19 cellular contexts compared by ENCODE assay signal in the genomic region with DNA sequence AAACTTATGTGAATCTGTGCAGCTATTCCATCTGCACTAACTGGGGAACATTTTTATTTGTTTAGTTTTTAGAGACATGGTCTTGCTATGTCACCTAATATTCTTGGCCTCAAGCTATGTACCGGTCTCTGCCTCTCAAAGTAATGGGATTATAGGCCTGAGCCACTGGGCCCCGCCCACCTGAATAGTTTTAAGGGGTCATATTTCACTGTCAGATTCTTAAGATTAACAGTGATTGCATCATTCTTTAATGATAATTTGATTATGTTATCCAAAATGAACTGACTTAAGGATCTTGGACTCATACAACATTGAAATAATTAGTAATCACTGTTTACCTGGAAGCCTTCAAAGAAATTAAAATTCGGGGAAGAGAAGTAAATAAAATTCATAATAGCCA. TPM values are rescaled to one million over a fixed set of nuclear protein-coding genes. Genes with fewer than 3 reads are reported as not detected.
DNase-seq lines count a peak whose midpoint lies in the region; ATAC-seq and TF ChIP-seq lines count a peak whose summit lies in the region.
"Had no signal": no experiment of that assay in that cellular context is flagged by ENCODE, and none has a peak within 500 bp of the region (broad histone marks: within the 10 kb centered on the region; RNA-seq: fewer than 3 reads in every experiment).

No MANE protein-coding gene starts in this region.

- H3K4me1 ChIP-seq in A673 (ENCODE audit: insufficient read depth, low read length, poor library complexity, severe bottlenecking) = peaks cover 40% of the 10 kb centered on the region
- no peaks in the 10 kb centered on the region for H3K4me1 ChIP-seq in neuronal stem cell (ENCODE audit: control insufficient read depth in 2 of 2, insufficient read depth in 1 of 2, low read depth in 1 of 2, low read length in 2 of 2)
- H3K4me1 ChIP-seq: gastrocnemius medialis had no signal

- H3K9ac ChIP-seq in neuronal stem cell (ENCODE audit: low read depth, low read length, poor library complexity) = no peak overlapping the region

- H3K4ac ChIP-seq in neuronal stem cell (ENCODE audit: low read length) = no peak overlapping the region

- TF ChIP-seq CTCF in A673 (conservative IDR thresholded peaks at IDR 0.05; ENCODE audit: low read depth, low read length) = no peak
- TF ChIP-seq CTCF in RWPE1 (conservative IDR thresholded peaks at IDR 0.05; ENCODE audit: low read depth) = no peak

- no peak overlapping the region for H2AFZ ChIP-seq in neuronal stem cell (ENCODE audit: low read length)

- WGBS in neuronal stem cell (ENCODE audit: extremely low coverage in 2 of 2, insufficient read length in 2 of 2, insufficient replicate concordance in 1 of 2), 2 donors = no CpG with 5 or more reads among the region's 3 CpGs

- H3K23ac ChIP-seq in neuronal stem cell (ENCODE audit: low read depth, low read length, poor library complexity) = no peak overlapping the region

- no peak overlapping the region for H4K91ac ChIP-seq in neuronal stem cell (ENCODE audit: low read depth, low read length, poor library complexity)

- H3K27me3 ChIP-seq in A673 (replicated peaks; ENCODE audit: insufficient read depth, low read depth, low read length, poor library complexity) (no peaks in the 10 kb centered on the region), neuronal stem cell (ENCODE audit: control insufficient read depth in 3 of 3, insufficient read depth in 3 of 3, low read depth in 1 of 3, low read length in 3 of 3) (peaks cover 0 to 21% (median 0%) of the 10 kb centered on the region in 3 experiments)

- ATAC-seq in left lobe of liver = no peak
- no peak for ATAC-seq in left cardiac atrium
- ATAC-seq: activated CD8-positive, alpha-beta T cell treated with anti-CD3 and anti-CD28 coated beads for 36 hours; activated T-cell treated with anti-CD3 and anti-CD28 coated beads, Interleukin-2, amount 50 U/mL, for 4 hours; gastrocnemius medialis; right cardiac atrium; T-helper 17 cell had no signal

- no peak overlapping the region for H2BK15ac ChIP-seq in neuronal stem cell (ENCODE audit: low read length)

- POLR2A ChIA-PET in A673 (lab: Charles Lee; ENCODE audit: low non-redundant PET) (no interaction called here), RWPE1 (lab: Yijun Ruan, JAX; ENCODE audit: low non-redundant PET) (no interaction called here)

- no peak overlapping the region for H2BK120ac ChIP-seq in neuronal stem cell (ENCODE audit: low read depth, low read length)

- H3K4me3 ChIP-seq in A673 (ENCODE audit: low read depth, low read length, poor library complexity, severe bottlenecking) = no peak overlapping the region
- no peak overlapping the region for H3K4me3 ChIP-seq in neuronal stem cell (ENCODE audit: low read length in 2 of 2)
- H3K4me3 ChIP-seq: gastrocnemius medialis had no signal

- H2BK12ac ChIP-seq in neuronal stem cell (ENCODE audit: low read length) = no peak overlapping the region

- H2BK5ac ChIP-seq in neuronal stem cell (ENCODE audit: low read length) = no peak overlapping the region

- H4K8ac ChIP-seq in neuronal stem cell (ENCODE audit: low read depth, low read length) = no peak overlapping the region

- H3K14ac ChIP-seq in neuronal stem cell (ENCODE audit: low read length) = no peak overlapping the region

- no peak overlapping the region for H3K27ac ChIP-seq in A673 (ENCODE audit: low read depth, low read length, poor library complexity, severe bottlenecking)
- H3K27ac ChIP-seq in RWPE1 = no peak overlapping the region
- H3K27ac ChIP-seq in neuronal stem cell (replicated peaks; ENCODE audit: low read length) = no peak overlapping the region
- H3K27ac ChIP-seq: gastrocnemius medialis had no signal

- CTCF ChIA-PET in A673 (lab: Charles Lee) = no interaction called here
- CTCF ChIA-PET in RWPE1 (lab: Yijun Ruan, JAX) = no interaction called here

- intact Hi-C loops in A673 (cut with micrococcal nuclease; ENCODE audit: unreplicated experiment) = no loop called here
- intact Hi-C loops in left cardiac atrium (cut with DNase I) = no loop called here

- H3K36me3 ChIP-seq in A673 (ENCODE audit: insufficient read depth, low read length, poor library complexity, severe bottlenecking) (no peaks in the 10 kb centered on the region), neuronal stem cell (replicated peaks in 1 of 2; ENCODE audit: control insufficient read depth in 2 of 2, insufficient read depth in 2 of 2, low read length in 2 of 2) (no peaks in the 10 kb centered on the region)
- H3K36me3 ChIP-seq: gastrocnemius medialis had no signal

- no peak overlapping the region for H3K4me2 ChIP-seq in neuronal stem cell (ENCODE audit: insufficient read depth, low read length, poor library complexity, severe bottlenecking)

- H2AK5ac ChIP-seq in neuronal stem cell (ENCODE audit: low read depth, low read length) = no peak overlapping the region

- H3K9me3 ChIP-seq in A673 (ENCODE audit: low read depth, low read length, poor library complexity, severe bottlenecking) (no peaks in the 10 kb centered on the region), neuronal stem cell (replicated peaks in 1 of 2; ENCODE audit: control insufficient read depth in 2 of 2, insufficient read depth in 1 of 2, low read depth in 1 of 2, low read length in 2 of 2) (no peaks in the 10 kb centered on the region)
- H3K9me3 ChIP-seq: gastrocnemius medialis had no signal

- BruUV-seq in A673 (replicated peaks; lab: Mats Ljungman, UMichigan) = no TSS peak

- DNase-seq in A673 (ENCODE audit: low spot score) (peak; percentile 83), HS-27A (ENCODE audit: low read depth) (peak; percentile 23), RWPE1 (ENCODE audit: low spot score) (peak; percentile 8), fibroblast of peridontal ligament (ENCODE audit: extremely low read depth) (peak; percentile 23), NCI-H345 treated with DMSO at 0.1 percent for 48 hours (lab: John Stamatoyannopoulos, UW; ENCODE audit: unreplicated experiment) (no peak), neuronal stem cell (ENCODE audit: low spot score) (no peak), left lobe of liver (ENCODE audit: low spot score) (no peak), left cardiac atrium (no peak)
- DNase-seq: activated B cell treated with CpG ODN at 0.5 μM for 24 hours; activated CD8-positive, alpha-beta T cell treated with anti-CD3 and anti-CD28 coated beads for 36 hours; activated T-cell treated with anti-CD3 and anti-CD28 coated beads, Interleukin-2, amount 50 U/mL, for 4 hours; CD4-positive, CD25-positive, alpha-beta regulatory T cell; gastrocnemius medialis; NCI-H446 treated with DMSO at 0.1 percent for 48 hours; right cardiac atrium; T-helper 17 cell had no signal

- no peak overlapping the region for H3K18ac ChIP-seq in neuronal stem cell (ENCODE audit: low read length)

- no peaks in the 10 kb centered on the region for H3K79me1 ChIP-seq in neuronal stem cell (ENCODE audit: low read depth, low read length)

RNA-seq across cellular contexts. Expression of a gene that starts 12.6 kb away (rescaled TPM):
- total RNA-seq in A673 (2021) (not detected in 2 replicates), left lobe of liver (not detected), left cardiac atrium (not detected)
- not detected for polyA plus RNA-seq in neuronal stem cell (2013, experiment 1 of 2)
- not detected for polyA plus RNA-seq in neuronal stem cell (2013, experiment 2 of 2)
- total RNA-seq: activated B cell treated with CpG ODN at 0.5 μM for 24 hours; activated CD8-positive, alpha-beta T cell treated with anti-CD3 and anti-CD28 coated beads for 36 hours; activated T-cell treated with anti-CD3 and anti-CD28 coated beads, Interleukin-2, amount 50 U/mL, for 4 hours; CD4-positive, CD25-positive, alpha-beta regulatory T cell; gastrocnemius medialis; liver; omental fat pad; right cardiac atrium; T-helper 17 cell had no signal
- polyA plus RNA-seq: AG04450; CD4-positive, CD25-positive, alpha-beta regulatory T cell; liver; right cardiac atrium had no signal

RNA-seq across cellular contexts. Expression of a gene that starts 35.4 kb away (rescaled TPM):
- total RNA-seq in A673 (2021) (not detected in 2 replicates), left lobe of liver (not detected), left cardiac atrium (not detected)
- polyA plus RNA-seq in neuronal stem cell (2013, experiment 1 of 2) = not detected
- not detected for polyA plus RNA-seq in neuronal stem cell (2013, experiment 2 of 2)
- total RNA-seq: activated B cell treated with CpG ODN at 0.5 μM for 24 hours; activated CD8-positive, alpha-beta T cell treated with anti-CD3 and anti-CD28 coated beads for 36 hours; activated T-cell treated with anti-CD3 and anti-CD28 coated beads, Interleukin-2, amount 50 U/mL, for 4 hours; CD4-positive, CD25-positive, alpha-beta regulatory T cell; gastrocnemius medialis; liver; right cardiac atrium; T-helper 17 cell had no signal
- polyA plus RNA-seq: CD4-positive, CD25-positive, alpha-beta regulatory T cell; liver; right cardiac atrium had no signal

RNA-seq across cellular contexts. Expression of a gene that starts 59.2 kb away (rescaled TPM):
- total RNA-seq in A673 (2021) (37.3 and 41.0 TPM in 2 replicates), left lobe of liver (21.1 TPM), left cardiac atrium (10 to 100 TPM; 23.6 to 25.4 TPM)
- 31.9 TPM for polyA plus RNA-seq in neuronal stem cell (2013, experiment 1 of 2)
- polyA plus RNA-seq in neuronal stem cell (2013, experiment 2 of 2) = 31.3 TPM

Comparison
In these comparisons a context has a peak if more than half of its experiments do, and no peak if none do; other contexts are left out.
1. DNase-seq: peak in A673 (single experiment), HS-27A (single experiment), RWPE1 (single experiment) and fibroblast of peridontal ligament (single experiment); none in NCI-H345 treated with DMSO at 0.1 percent for 48 hours (single experiment), neuronal stem cell (single experiment), left lobe of liver (single experiment) and left cardiac atrium (single experiment).